In genomic region chr13:110179116-110179857, GRCh38 we compare ENCODE assay signal across 21 cellular contexts.
"Had no signal": no experiment of that assay in that cellular context is flagged by ENCODE, and none has a peak within 500 bp of the region (broad histone marks: within the 10 kb centered on the region; RNA-seq: fewer than 3 reads in every experiment).

No MANE protein-coding gene starts in this region.

- H3K9me3 ChIP-seq: body of pancreas, left lung, transverse colon had no signal

- H3K4me1 ChIP-seq: left lung, parathyroid adenoma, transverse colon had no signal

- H3K4me3 ChIP-seq: body of pancreas, left lung, transverse colon had no signal

- H3K9me3 Mint-ChIP-seq: activated B cell treated with CpG ODN at 0.5 μM for 24 hours; activated naive CD8-positive, alpha-beta T cell treated with anti-CD3 and anti-CD28 coated beads for 36 hours had no signal

- H3K27ac ChIP-seq: left lung, parathyroid adenoma, transverse colon had no signal

- H3K27me3 ChIP-seq: body of pancreas, left lung, transverse colon had no signal

- DNase-seq: activated B cell treated with CpG ODN at 0.5 μM for 24 hours; activated CD4-positive, alpha-beta memory T cell treated with anti-CD3 and anti-CD28 coated beads for 36 hours; activated CD4-positive, alpha-beta T cell treated with anti-CD3 and anti-CD28 coated beads for 4 hours; activated naive CD4-positive, alpha-beta T cell; activated naive CD8-positive, alpha-beta T cell treated with anti-CD3 and anti-CD28 coated beads for 36 hours; activated T-cell treated with anti-CD3 and anti-CD28 coated beads for 4 hours; amniotic stem cell; body of pancreas; caudate nucleus; erythroblast; foreskin melanocyte; head of caudate nucleus; left lung; naive B cell; stimulated activated CD4-positive, alpha-beta T cell treated with anti-CD3 and anti-CD28 coated beads, Interleukin-12 subunit alpha, Interleukin-12 subunit beta, amount 100 ng/mL, for 4 hours; stimulated activated CD4-positive, alpha-beta T cell treated with anti-CD3 and anti-CD28 coated beads, Interleukin-1b, Interleukin-23, amount 100 ng/mL, for 48 hours; stimulated activated CD8-positive, alpha-beta memory T cell treated with anti-CD3 and anti-CD28 coated beads, Interleukin-4, amount 100 ng/mL, for 48 hours; stimulated activated naive CD4-positive, alpha-beta T cell; transverse colon had no signal

- H3K36me3 Mint-ChIP-seq: activated CD4-positive, alpha-beta memory T cell treated with anti-CD3 and anti-CD28 coated beads for 36 hours; activated naive CD8-positive, alpha-beta T cell treated with anti-CD3 and anti-CD28 coated beads for 36 hours; naive B cell had no signal

- H3K27ac Mint-ChIP-seq: activated B cell treated with CpG ODN at 0.5 μM for 24 hours; activated CD4-positive, alpha-beta memory T cell treated with anti-CD3 and anti-CD28 coated beads for 36 hours; activated naive CD8-positive, alpha-beta T cell treated with anti-CD3 and anti-CD28 coated beads for 36 hours; naive B cell; T-helper 2 cell treated with Interferon-gamma antibody and Interleukin-4, amounts not matched to agents 5 μg/mL and 100 μg/mL, for 36 hours had no signal

- H3K4me3 Mint-ChIP-seq: activated B cell treated with CpG ODN at 0.5 μM for 24 hours; activated CD4-positive, alpha-beta memory T cell treated with anti-CD3 and anti-CD28 coated beads for 36 hours; activated naive CD8-positive, alpha-beta T cell treated with anti-CD3 and anti-CD28 coated beads for 36 hours; T-helper 2 cell treated with Interferon-gamma antibody and Interleukin-4, amounts not matched to agents 5 μg/mL and 100 μg/mL, for 36 hours had no signal

- H3K27me3 Mint-ChIP-seq: activated B cell treated with CpG ODN at 0.5 μM for 24 hours; activated naive CD8-positive, alpha-beta T cell treated with anti-CD3 and anti-CD28 coated beads for 36 hours had no signal

- H3K4me1 Mint-ChIP-seq: activated B cell treated with CpG ODN at 0.5 μM for 24 hours; activated naive CD8-positive, alpha-beta T cell treated with anti-CD3 and anti-CD28 coated beads for 36 hours; naive B cell had no signal

- H3K9ac ChIP-seq: parathyroid adenoma had no signal
